ENCODE assay signal across 22 cellular contexts in the genomic region with DNA sequence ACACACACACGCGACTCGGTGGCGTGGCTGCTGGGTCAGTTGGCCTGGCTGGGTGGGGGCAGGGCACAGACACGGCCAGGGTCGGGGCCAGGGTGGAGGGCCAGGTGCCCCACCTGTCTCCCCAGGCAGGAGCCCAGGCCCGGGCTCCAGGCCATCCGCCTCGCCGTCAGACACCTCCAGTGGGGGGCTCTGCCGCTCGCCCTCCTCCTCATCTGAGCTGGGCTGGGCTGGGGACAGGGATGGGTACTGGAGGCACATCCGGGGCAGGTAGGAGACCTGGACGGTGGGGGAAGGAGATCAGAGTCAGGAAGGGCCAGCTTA. TPM values are rescaled to one million over a fixed set of nuclear protein-coding genes. Genes with fewer than 3 reads are reported as not detected.
DNase-seq lines count a peak whose midpoint lies in the region; ATAC-seq and TF ChIP-seq lines count a peak whose summit lies in the region.
"Had no signal": no experiment of that assay in that cellular context is flagged by ENCODE, and none has a peak within 500 bp of the region (broad histone marks: within the 10 kb centered on the region; RNA-seq: fewer than 3 reads in every experiment).

No MANE protein-coding gene starts in this region.

- H3K79me1 ChIP-seq in IMR-90 (ENCODE audit: low read depth in 1 of 2, low read length in 2 of 2): peaks cover 0 to 2% of the 10 kb centered on the region in 2 experiments; a peak in 1 of 4 replicates

- no peaks in the 10 kb centered on the region for H3K9me3 Mint-ChIP-seq in CD14-positive monocyte
- peaks cover 0 to 3% of the 10 kb centered on the region in 2 donors for H3K9me3 Mint-ChIP-seq in stimulated activated naive B cell treated with anti-CD40 and anti-IgM and Interleukin-4, amounts not matched to agents 10 μg/mL and 1 μg/mL and 100 μg/mL, for 72 hours
- no peaks in the 10 kb centered on the region for H3K9me3 Mint-ChIP-seq in mesothelial cell of epicardium
- H3K9me3 Mint-ChIP-seq: CD8-positive, alpha-beta memory T cell had no signal

- no peak overlapping the region for H2BK5ac ChIP-seq in IMR-90 (ENCODE audit: low read depth, low read length, poor library complexity, severe bottlenecking)

- H3K36me3 Mint-ChIP-seq in CD14-positive monocyte: peaks cover 20 to 36% of the 10 kb centered on the region in 2 donors
- H3K36me3 Mint-ChIP-seq in stimulated activated naive B cell treated with anti-CD40 and anti-IgM and Interleukin-4, amounts not matched to agents 10 μg/mL and 1 μg/mL and 100 μg/mL, for 72 hours: peaks cover 25 to 35% of the 10 kb centered on the region in 2 donors
- H3K36me3 Mint-ChIP-seq in mesothelial cell of epicardium: no peaks in the 10 kb centered on the region
- H3K36me3 Mint-ChIP-seq: CD8-positive, alpha-beta memory T cell had no signal

- H4K20me1 ChIP-seq in IMR-90 (ENCODE audit: insufficient read depth, low read length): no peaks in the 10 kb centered on the region

- CTCF ChIA-PET in IMR-90 (lab: Yijun Ruan, JAX): no interaction called here

- H3K14ac ChIP-seq in IMR-90 (replicated peaks; ENCODE audit: low read depth, low read length): no peak overlapping the region

- H3K36me3 ChIP-seq in IMR-90 (ENCODE audit: control insufficient read depth, insufficient read depth, low read length) (no peaks in the 10 kb centered on the region), lower lobe of right lung (no peaks in the 10 kb centered on the region), upper lobe of right lung (no peaks in the 10 kb centered on the region)
- H3K36me3 ChIP-seq: HAP-1, Peyer's patch, SJCRH30 had no signal

- no peak overlapping the region for H3K9ac ChIP-seq in IMR-90 (ENCODE audit: low read depth, low read length)
- H3K9ac ChIP-seq: GM23248 had no signal

- DNase-seq in CD14-positive monocyte (ENCODE audit: low spot score) (no peak), IMR-90 (no peak), lower lobe of right lung (peak; percentile 30), NCI-H2227 (lab: John Stamatoyannopoulos, UW; ENCODE audit: unreplicated experiment) (no peak), mesothelial cell of epicardium (ENCODE audit: low spot score in 2 of 2, unreplicated experiment in 2 of 2) (no peak), upper lobe of right lung (no peak)
- no peak for DNase-seq in stimulated activated naive B cell treated with anti-CD40 and anti-IgM and Interleukin-4, amounts not matched to agents 10 μg/mL and 1 μg/mL and 100 μg/mL, for 72 hours
- DNase-seq: C1 segment of cervical spinal cord; Calu3; CD8-positive, alpha-beta memory T cell; DMS153; GM23248; MV-4-11; NCI-H1105 treated with DMSO at 0.1 percent for 48 hours; NCI-H2029 treated with DMSO at 0.1 percent for 48 hours; NCI-H345; NCI-H524; NCI-H774; Peyer's patch; SJCRH30 had no signal

- no peak overlapping the region for H4K91ac ChIP-seq in IMR-90 (ENCODE audit: insufficient read depth, low read depth, low read length)

- no peak overlapping the region for H3K56ac ChIP-seq in IMR-90 (ENCODE audit: extremely low read depth, insufficient read depth, low read length)

- H4K8ac ChIP-seq in IMR-90 (ENCODE audit: low read depth in 2 of 2, low read length in 2 of 2): no peak overlapping the region

- no peak overlapping the region for H2AFZ ChIP-seq in IMR-90 (replicated peaks; ENCODE audit: low read length, poor library complexity)
- H2AFZ ChIP-seq: GM23248 had no signal

- H3K9me3 ChIP-seq in IMR-90 (ENCODE audit: control insufficient read depth, insufficient read depth, low read length): no peaks in the 10 kb centered on the region
- H3K9me3 ChIP-seq in lower lobe of right lung: no peaks in the 10 kb centered on the region
- no peaks in the 10 kb centered on the region for H3K9me3 ChIP-seq in upper lobe of right lung
- H3K9me3 ChIP-seq: HAP-1, Peyer's patch, SJCRH30 had no signal

- H2BK120ac ChIP-seq in IMR-90 (ENCODE audit: low read depth, low read length): no peak overlapping the region

- no peak for TF ChIP-seq RAD21 in IMR-90 (IDR thresholded peaks at IDR 0.05; ENCODE audit: low read length)

- intact Hi-C loops in CD14-positive monocyte (cut with micrococcal nuclease) (no loop called here), IMR-90 (cut with micrococcal nuclease) (no loop called here), lower lobe of right lung (cut with DNase I) (no loop called here), upper lobe of right lung (cut with DNase I) (loop anchor here (10.0 kb wide), 2 partner anchors 84 to 174 kb away; a partner anchor contains a TSS)

- peaks cover 41% of the 10 kb centered on the region for H3K4me1 Mint-ChIP-seq in CD14-positive monocyte
- H3K4me1 Mint-ChIP-seq in stimulated activated naive B cell treated with anti-CD40 and anti-IgM and Interleukin-4, amounts not matched to agents 10 μg/mL and 1 μg/mL and 100 μg/mL, for 72 hours: peaks cover 13 to 19% of the 10 kb centered on the region in 2 donors
- peaks cover 4% of the 10 kb centered on the region for H3K4me1 Mint-ChIP-seq in mesothelial cell of epicardium

- no peaks in the 10 kb centered on the region for H3K4me1 ChIP-seq in IMR-90 (ENCODE audit: control insufficient read depth, insufficient read depth, low read length)
- peaks cover 11% of the 10 kb centered on the region for H3K4me1 ChIP-seq in lower lobe of right lung
- H3K4me1 ChIP-seq in upper lobe of right lung: peaks cover 5% of the 10 kb centered on the region
- H3K4me1 ChIP-seq: HAP-1, SJCRH30 had no signal

- H3K18ac ChIP-seq in IMR-90 (ENCODE audit: low read depth, low read length): no peak overlapping the region

- peak overlapping the region; percentile 12; the same call in 1 of the 2 replicates for H2AK5ac ChIP-seq in IMR-90 (ENCODE audit: low read depth, low read length)

- no peak overlapping the region for H3K4ac ChIP-seq in IMR-90 (ENCODE audit: low read depth, low read length)

- H3K23ac ChIP-seq in IMR-90 (ENCODE audit: low read depth, low read length): no peak overlapping the region

- H3K4me2 ChIP-seq in IMR-90 (ENCODE audit: low read depth, low read length): no peak overlapping the region

- no peak overlapping the region for H3K4me3 ChIP-seq in IMR-90 (ENCODE audit: insufficient read depth, low read depth, low read length)
- H3K4me3 ChIP-seq in lower lobe of right lung: no peak overlapping the region
- no peak overlapping the region for H3K4me3 ChIP-seq in upper lobe of right lung
- H3K4me3 ChIP-seq: GM23248, HAP-1, Peyer's patch, SJCRH30 had no signal

- no peaks in the 10 kb centered on the region for H3K27me3 Mint-ChIP-seq in CD14-positive monocyte (ENCODE audit: low read depth in 3 of 3)
- H3K27me3 Mint-ChIP-seq in stimulated activated naive B cell treated with anti-CD40 and anti-IgM and Interleukin-4, amounts not matched to agents 10 μg/mL and 1 μg/mL and 100 μg/mL, for 72 hours: no peaks in the 10 kb centered on the region
- H3K27me3 Mint-ChIP-seq in mesothelial cell of epicardium (ENCODE audit: low read depth): no peaks in the 10 kb centered on the region
- H3K27me3 Mint-ChIP-seq: CD8-positive, alpha-beta memory T cell had no signal

- H4K5ac ChIP-seq in IMR-90 (ENCODE audit: low read depth, low read length): no peak overlapping the region

- POLR2A ChIA-PET in IMR-90 (lab: Charles Lee; ENCODE audit: unreplicated experiment): no interaction called here

- no peak overlapping the region for H3K4me3 Mint-ChIP-seq in CD14-positive monocyte
- no peak overlapping the region for H3K4me3 Mint-ChIP-seq in stimulated activated naive B cell treated with anti-CD40 and anti-IgM and Interleukin-4, amounts not matched to agents 10 μg/mL and 1 μg/mL and 100 μg/mL, for 72 hours
- H3K4me3 Mint-ChIP-seq in mesothelial cell of epicardium: no peak overlapping the region
- H3K4me3 Mint-ChIP-seq: CD8-positive, alpha-beta memory T cell had no signal

- H3K27ac ChIP-seq in IMR-90 (ENCODE audit: insufficient read depth, low read length) (no peak overlapping the region), lower lobe of right lung (no peak overlapping the region), upper lobe of right lung (no peak overlapping the region)
- H3K27ac ChIP-seq: GM23248, Peyer's patch, SJCRH30 had no signal

- no peak overlapping the region for H2BK20ac ChIP-seq in IMR-90 (ENCODE audit: low read depth, low read length)

- no peaks in the 10 kb centered on the region; the same call in none of the 2 replicates for H3K27me3 ChIP-seq in IMR-90 (ENCODE audit: control insufficient read depth, insufficient read depth, low read length)
- no peaks in the 10 kb centered on the region for H3K27me3 ChIP-seq in lower lobe of right lung (ENCODE audit: low read depth)
- H3K27me3 ChIP-seq in upper lobe of right lung: no peaks in the 10 kb centered on the region
- H3K27me3 ChIP-seq: Peyer's patch, SJCRH30 had no signal

- ATAC-seq in IMR-90 (ENCODE audit: low read depth) (no peak), lower lobe of right lung (no peak), upper lobe of right lung (no peak)
- no peak for ATAC-seq in stimulated activated naive B cell treated with anti-CD40 and anti-IgM and Interleukin-4, amounts not matched to agents 10 μg/mL and 1 μg/mL and 100 μg/mL, for 72 hours (replicated peaks)

- TF ChIP-seq POLR2A in IMR-90 (IDR thresholded peaks at IDR 0.05; ENCODE audit: low read depth, low read length): no peak

- no peak overlapping the region for H2BK15ac ChIP-seq in IMR-90 (ENCODE audit: low read depth, low read length)

- dilution Hi-C loops in IMR-90 (cut with HindIII; ENCODE audit: low sequenced_read_pairs, unreplicated experiment): no loop called here

- in situ Hi-C loops in IMR-90 (cut with MboI; ENCODE audit: low sequenced_read_pairs): loop anchor here (25.0 kb wide), 1 partner anchor 471 kb away; no protein-coding TSS in a partner anchor

- peak overlapping the region in 6 of 7 donors; percentile 30 to 96 (median 93) for H3K27ac Mint-ChIP-seq in CD14-positive monocyte
- peak overlapping the region; percentile 92 for H3K27ac Mint-ChIP-seq in stimulated activated naive B cell treated with anti-CD40 and anti-IgM and Interleukin-4, amounts not matched to agents 10 μg/mL and 1 μg/mL and 100 μg/mL, for 72 hours
- H3K27ac Mint-ChIP-seq in mesothelial cell of epicardium: no peak overlapping the region

- no peak for TF ChIP-seq CTCF in CD14-positive monocyte (IDR thresholded peaks at IDR 0.05)
- no peak for TF ChIP-seq CTCF in IMR-90 (conservative IDR thresholded peaks at IDR 0.05; ENCODE audit: low read depth, low read length)
- TF ChIP-seq CTCF in lower lobe of right lung (IDR thresholded peaks at IDR 0.05): no peak
- no peak for TF ChIP-seq CTCF in mesothelial cell of epicardium (IDR thresholded peaks at IDR 0.05; ENCODE audit: unreplicated experiment)
- TF ChIP-seq CTCF in upper lobe of right lung (IDR thresholded peaks at IDR 0.05): no peak

- peaks cover 20% of the 10 kb centered on the region for H3K9me1 ChIP-seq in IMR-90 (ENCODE audit: insufficient read depth, low read length)

- H2AK9ac ChIP-seq in IMR-90 (replicated peaks; ENCODE audit: low read depth, low read length, poor library complexity): no peak overlapping the region

- WGBS in IMR-90 (ENCODE audit: extremely low coverage in 2 of 2, insufficient read length in 1 of 2), 2 experiments: 73% methylated on average over 12 of the region's 14 CpGs; no CpG with 5 or more reads in 1 of the 2 experiments

- no TSS peak for BruUV-seq in IMR-90 (replicated peaks; lab: Mats Ljungman, UMichigan)

RNA-seq across cellular contexts. Expression of a gene that starts 6.2 kb away (rescaled TPM):
- polyA plus RNA-seq in CD14-positive monocyte (under 1 TPM in 1 of 2 donors, not detected in 1; 0.03 TPM), IMR-90 (2012; rRNA removed) (not detected in 2 replicates)
- total RNA-seq in IMR-90 (2012; rRNA removed) (not detected in 2 replicates), lower lobe of right lung (0.86 TPM), mesothelial cell of epicardium (not detected in 3 replicates), upper lobe of right lung (0.96 TPM)
- polyA plus RNA-seq in IMR-90 (2012; cell fraction: cytosol; rRNA removed): not detected in 2 replicates
- not detected in 2 replicates for polyA plus RNA-seq in IMR-90 (2012; cell fraction: nucleus; rRNA removed; ENCODE audit: low replicate concordance)
- total RNA-seq: Calu3; CD8-positive, alpha-beta memory T cell; Daoy; GM23248; Peyer's patch; SJCRH30 had no signal
- polyA plus RNA-seq: CD8-positive, alpha-beta memory T cell; GM23248 had no signal

RNA-seq across cellular contexts. Expression of a gene that starts 19.7 kb away (rescaled TPM):
- polyA plus RNA-seq in CD14-positive monocyte: 100 to 1,000 TPM; 156 to 223 TPM
- total RNA-seq in IMR-90 (2012; rRNA removed): not detected in 2 replicates
- not detected in 2 replicates for polyA plus RNA-seq in IMR-90 (2012; rRNA removed)
- 0.03 TPM in 1 of 2 replicates, not detected in the other for polyA plus RNA-seq in IMR-90 (2012; cell fraction: cytosol; rRNA removed)
- polyA plus RNA-seq in IMR-90 (2012; cell fraction: nucleus; rRNA removed; ENCODE audit: low replicate concordance): not detected in 2 replicates
- 295 TPM for total RNA-seq in lower lobe of right lung
- 0.36 to 0.51 TPM in 2 of 3 replicates, not detected in the other for total RNA-seq in mesothelial cell of epicardium
- 168 TPM for total RNA-seq in upper lobe of right lung
- total RNA-seq: Calu3, Daoy, GM23248, SJCRH30 had no signal
- polyA plus RNA-seq: CD8-positive, alpha-beta memory T cell had no signal

RNA-seq across cellular contexts. Expression of a gene that starts 49.7 kb away (rescaled TPM):
- 1 to 10 TPM; 4.8 to 5.9 TPM for polyA plus RNA-seq in CD14-positive monocyte
- total RNA-seq in IMR-90 (2012; rRNA removed): 29.2 and 32.4 TPM in 2 replicates
- polyA plus RNA-seq in IMR-90 (2012; rRNA removed): 144 and 164 TPM in 2 replicates
- 96.1 and 190 TPM in 2 replicates for polyA plus RNA-seq in IMR-90 (2012; cell fraction: cytosol; rRNA removed)
- 451 and 1,131 TPM in 2 replicates for polyA plus RNA-seq in IMR-90 (2012; cell fraction: nucleus; rRNA removed; ENCODE audit: low replicate concordance)
- 48.0 TPM for total RNA-seq in lower lobe of right lung
- total RNA-seq in mesothelial cell of epicardium: 62.6 to 69.8 TPM (median 69.5 TPM) in 3 replicates
- total RNA-seq in upper lobe of right lung: 62.0 TPM

Comparison
In these comparisons a context has a peak if more than half of its experiments do, and no peak if none do; other contexts are left out.
1. RNA of a gene that starts 19.7 kb away (total RNA-seq): 295 TPM in lower lobe of right lung (single experiment) and 168 TPM in upper lobe of right lung (single experiment); not detected in IMR-90 and 0.36 to 0.51 TPM in mesothelial cell of epicardium; every median in the first group is over 100 times any median in the second.